In the genomic region with DNA sequence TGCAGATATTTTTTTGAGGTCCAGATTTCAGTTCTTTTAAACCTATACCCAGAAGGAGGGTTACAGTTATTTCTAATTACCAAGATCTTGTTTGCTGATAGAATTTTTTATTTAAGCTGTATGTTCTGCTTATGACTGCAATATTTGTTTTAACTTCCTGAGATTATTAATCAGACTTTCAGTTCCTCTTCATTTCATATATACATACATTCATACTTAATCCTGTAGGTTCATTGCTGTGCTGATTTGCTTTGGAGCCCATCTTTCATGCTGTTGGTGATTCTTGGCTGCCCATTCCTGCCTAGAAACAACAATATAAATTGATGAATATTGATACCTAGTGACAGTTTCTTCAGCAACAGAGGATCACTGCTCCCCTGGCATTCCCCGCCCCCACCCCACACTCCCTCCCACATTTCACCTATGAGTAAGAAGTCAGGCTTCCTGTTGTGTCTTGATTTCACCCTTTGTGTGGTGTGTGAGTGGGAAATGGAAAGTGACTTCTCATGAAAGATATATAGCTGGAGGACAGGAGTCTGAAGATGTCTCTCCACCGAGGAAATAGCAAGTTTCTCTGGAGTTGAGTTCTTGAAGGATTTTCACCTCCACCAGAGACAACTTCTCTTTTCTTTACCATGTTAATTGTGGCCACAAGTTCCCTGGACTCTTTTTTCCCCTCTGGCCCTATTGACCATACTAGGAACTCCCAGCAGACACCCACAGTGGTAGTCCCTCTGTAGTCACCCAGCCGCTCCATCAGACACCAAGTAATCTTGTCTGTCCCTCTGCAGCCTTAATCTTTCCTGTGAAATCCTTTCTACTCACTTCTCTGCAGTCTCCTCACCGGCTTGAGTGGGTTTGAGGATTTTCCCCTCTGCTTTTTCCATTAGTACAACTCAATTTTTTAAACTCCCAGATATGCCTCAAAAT, we compare ENCODE assay signal across 10 cellular contexts.
DNase-seq lines count a peak whose midpoint lies in the region; ATAC-seq, FAIRE-seq and TF ChIP-seq lines count a peak whose summit lies in the region.
"Had no signal": no experiment of that assay in that cellular context is flagged by ENCODE, and none has a peak within 500 bp of the region (broad histone marks: within the 10 kb centered on the region; RNA-seq: fewer than 3 reads in every experiment).

No MANE protein-coding gene starts in this region.

- H3K27me3 ChIP-seq in HepG2 (ENCODE audit: control insufficient read depth in 1 of 2, insufficient read depth in 2 of 2, low read length in 2 of 2) (no peaks in the 10 kb centered on the region), sigmoid colon (no peaks in the 10 kb centered on the region)

- H3K36me3 ChIP-seq in HepG2 (replicated peaks in 1 of 2; ENCODE audit: control insufficient read depth in 1 of 2, insufficient read depth in 2 of 2, low read length in 2 of 2), result no peaks in the 10 kb centered on the region
- H3K36me3 ChIP-seq in sigmoid colon, result no peaks in the 10 kb centered on the region

- H3K9ac ChIP-seq in HepG2 (ENCODE audit: insufficient read depth, low read depth, low read length), result no peak overlapping the region

- 13% methylated on average over 4 of the region's 4 CpGs for WGBS in HepG2 (ENCODE audit: low lambda C conversion rate)
- 77 to 88% methylated on average over 4 of the region's 4 CpGs for WGBS in sigmoid colon, 2 donors

- BruUV-seq in HepG2 (replicated peaks; lab: Mats Ljungman, UMichigan), result no TSS peak

- ATAC-seq in GM18498 (IDR thresholded peaks at IDR 0.05; ENCODE audit: unreplicated experiment) (peak; percentile 81), GM21825 (IDR thresholded peaks at IDR 0.05; ENCODE audit: unreplicated experiment) (peak; percentile 74), HepG2 (no peak)

- H3K27ac ChIP-seq in HepG2 (ENCODE audit: extremely low read length, insufficient read depth, low read length) (no peak overlapping the region), sigmoid colon (no peak overlapping the region)

- CTCF ChIA-PET in HepG2 (lab: Yijun Ruan, JAX; ENCODE audit: low intra/inter-chr PET ratio, low total read pairs), result no interaction called here

- no peaks in the 10 kb centered on the region for H4K20me1 ChIP-seq in HepG2 (ENCODE audit: insufficient read depth, low read length)

- intact Hi-C loops in HepG2 (cut with micrococcal nuclease; ENCODE audit: unreplicated experiment), result no loop called here
- intact Hi-C loops in sigmoid colon (cut with DNase I), result no loop called here

- H3K4me1 ChIP-seq in HepG2 (ENCODE audit: insufficient read depth, low read length) (no peaks in the 10 kb centered on the region), sigmoid colon (no peaks in the 10 kb centered on the region)

- H2AFZ ChIP-seq in HepG2 (ENCODE audit: low read length), result no peak overlapping the region

- DNase-seq in T follicular helper cell (ENCODE audit: low read depth) (peak; percentile 3), iris pigment epithelial cell (ENCODE audit: low read depth) (peak; percentile 9), dedifferentiated amniotic fluid mesenchymal stem cell (ENCODE audit: extremely low spot score) (no peak), NCI-H345 (lab: John Stamatoyannopoulos, UW) (no peak), HepG2 (ENCODE audit: low spot score) (no peak), sigmoid colon (no peak)
- DNase-seq: nephron progenitor cell had no signal

- H3K9me3 ChIP-seq in HepG2 (ENCODE audit: low read length) (no peaks in the 10 kb centered on the region), sigmoid colon (no peaks in the 10 kb centered on the region)

- no peak for FAIRE-seq in HepG2 (lab: Jason Lieb, UNC)
- FAIRE-seq: RCC 7860 had no signal

- TF ChIP-seq POLR2A in HepG2 (IDR thresholded peaks at IDR 0.05; ENCODE audit: insufficient read depth in 1 of 2, low read depth in 2 of 2, low read length in 2 of 2) (no peak), sigmoid colon (IDR thresholded peaks at IDR 0.05) (no peak)

- POLR2A ChIA-PET in HepG2 (lab: Yijun Ruan, JAX), result no interaction called here

- TF ChIP-seq RAD21 in HepG2 (CRISPR knock-in tag; IDR thresholded peaks at IDR 0.05), result no peak

- H3K4me3 ChIP-seq in HepG2 (replicated peaks in 1 of 3; ENCODE audit: insufficient read depth in 1 of 3, low read depth in 2 of 3, low read length in 3 of 3) (no peak overlapping the region), sigmoid colon (no peak overlapping the region)

- no peaks in the 10 kb centered on the region for H3K79me2 ChIP-seq in HepG2 (ENCODE audit: insufficient read depth, low read length)

- TF ChIP-seq CTCF in HepG2 (CRISPR knock-in tag; IDR thresholded peaks at IDR 0.05), result no peak
- TF ChIP-seq CTCF in sigmoid colon (IDR thresholded peaks at IDR 0.05), result no peak

- no peak overlapping the region for H3K4me2 ChIP-seq in HepG2 (ENCODE audit: low read depth, low read length)

- in situ Hi-C loops in HepG2 (cut with HindIII; ENCODE audit: extremely low pct_ligation_motif_present, low pct_unique_long_range_greater_than_20kb), result no loop called here

- TF ChIP-seq EP300 in HepG2 (IDR thresholded peaks at IDR 0.05; ENCODE audit: low read depth in 2 of 2, low read length in 2 of 2) (no peak), HepG2 (CRISPR knock-in tag; IDR thresholded peaks at IDR 0.05; ENCODE audit: borderline replicate concordance) (no peak), sigmoid colon (IDR thresholded peaks at IDR 0.05) (no peak)

TF ChIP-seq in HepG2, 621 proteins besides CTCF, POLR2A, EP300 and RAD21 (continues in another document):
- TF ChIP-seq FOSL2 (CRISPR knock-in tag; IDR thresholded peaks at IDR 0.05) (no peak), ZNF18 (CRISPR knock-in tag; IDR thresholded peaks at IDR 0.05; ENCODE audit: insufficient replicate concordance) (no peak), ZNF24 (IDR thresholded peaks at IDR 0.05) (no peak), ZNF282 (IDR thresholded peaks at IDR 0.05; ENCODE audit: partially characterized antibody) (no peak), CBX5 (CRISPR knock-in tag; IDR thresholded peaks at IDR 0.05; ENCODE audit: borderline replicate concordance) (no peak), CREM (IDR thresholded peaks at IDR 0.05) (no peak), CREM (CRISPR knock-in tag; IDR thresholded peaks at IDR 0.05) (no peak), MIER2 (CRISPR knock-in tag; IDR thresholded peaks at IDR 0.05) (no peak), ZNF841 (CRISPR knock-in tag; IDR thresholded peaks at IDR 0.05; ENCODE audit: borderline replicate concordance) (no peak), DMAP1 (CRISPR knock-in tag; IDR thresholded peaks at IDR 0.05) (no peak), KAT7 (CRISPR knock-in tag; IDR thresholded peaks at IDR 0.05; ENCODE audit: borderline replicate concordance) (no peak), GATAD1 (CRISPR knock-in tag; IDR thresholded peaks at IDR 0.05) (no peak), ZNF230 (CRISPR knock-in tag; IDR thresholded peaks at IDR 0.05) (no peak), SYNCRIP (IDR thresholded peaks at IDR 0.05; ENCODE audit: insufficient read depth, low read depth, low read length) (no peak), RELA (CRISPR knock-in tag; IDR thresholded peaks at IDR 0.05) (no peak)
- TF ChIP-seq, protein P1, sequence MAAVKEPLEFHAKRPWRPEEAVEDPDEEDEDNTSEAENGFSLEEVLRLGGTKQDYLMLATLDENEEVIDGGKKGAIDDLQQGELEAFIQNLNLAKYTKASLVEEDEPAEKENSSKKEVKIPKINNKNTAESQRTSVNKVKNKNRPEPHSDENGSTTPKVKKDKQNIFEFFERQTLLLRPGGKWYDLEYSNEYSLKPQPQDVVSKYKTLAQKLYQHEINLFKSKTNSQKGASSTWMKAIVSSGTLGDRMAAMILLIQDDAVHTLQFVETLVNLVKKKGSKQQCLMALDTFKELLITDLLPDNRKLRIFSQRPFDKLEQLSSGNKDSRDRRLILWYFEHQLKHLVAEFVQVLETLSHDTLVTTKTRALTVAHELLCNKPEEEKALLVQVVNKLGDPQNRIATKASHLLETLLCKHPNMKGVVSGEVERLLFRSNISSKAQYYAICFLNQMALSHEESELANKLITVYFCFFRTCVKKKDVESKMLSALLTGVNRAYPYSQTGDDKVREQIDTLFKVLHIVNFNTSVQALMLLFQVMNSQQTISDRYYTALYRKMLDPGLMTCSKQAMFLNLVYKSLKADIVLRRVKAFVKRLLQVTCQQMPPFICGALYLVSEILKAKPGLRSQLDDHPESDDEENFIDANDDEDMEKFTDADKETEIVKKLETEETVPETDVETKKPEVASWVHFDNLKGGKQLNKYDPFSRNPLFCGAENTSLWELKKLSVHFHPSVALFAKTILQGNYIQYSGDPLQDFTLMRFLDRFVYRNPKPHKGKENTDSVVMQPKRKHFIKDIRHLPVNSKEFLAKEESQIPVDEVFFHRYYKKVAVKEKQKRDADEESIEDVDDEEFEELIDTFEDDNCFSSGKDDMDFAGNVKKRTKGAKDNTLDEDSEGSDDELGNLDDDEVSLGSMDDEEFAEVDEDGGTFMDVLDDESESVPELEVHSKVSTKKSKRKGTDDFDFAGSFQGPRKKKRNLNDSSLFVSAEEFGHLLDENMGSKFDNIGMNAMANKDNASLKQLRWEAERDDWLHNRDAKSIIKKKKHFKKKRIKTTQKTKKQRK (IDR thresholded peaks at IDR 0.05; ENCODE audit: low read length), result no peak

Comparison
In these comparisons a context has a peak if more than half of its experiments do, and no peak if none do; other contexts are left out.
1. DNase-seq: peak in T follicular helper cell (single experiment) and iris pigment epithelial cell (single experiment); none in dedifferentiated amniotic fluid mesenchymal stem cell (single experiment), NCI-H345 (single experiment), HepG2 (single experiment) and sigmoid colon (single experiment).